In genomic region chr4:14620567-14621138, GRCh38 we compare ENCODE assay signal across 29 cellular contexts.
"Had no signal": no experiment of that assay in that cellular context is flagged by ENCODE, and none has a peak within 500 bp of the region (broad histone marks: within the 10 kb centered on the region; RNA-seq: fewer than 3 reads in every experiment).

No MANE protein-coding gene starts in this region.

- H3K4me1 ChIP-seq: breast epithelium, colonic mucosa, pancreas, prostate gland had no signal

- H3K36me3 ChIP-seq: breast epithelium, colonic mucosa, gastroesophageal sphincter, pancreas, prostate gland, sigmoid colon, thoracic aorta had no signal

- DNase-seq: activated B cell treated with CpG ODN at 0.5 μM for 24 hours; activated CD4-positive, alpha-beta T cell treated with anti-CD3 and anti-CD28 coated beads, Interleukin-2, amount 50 U/mL, for 1 hour; activated CD8-positive, alpha-beta memory T cell treated with anti-CD3 and anti-CD28 coated beads, Interleukin-2, amount 10 ng/mL, durations not matched to agents 7 days and 5 days; activated CD8-positive, alpha-beta T cell treated with anti-CD3 and anti-CD28 coated beads, Interleukin-2, amount 10 ng/mL, durations not matched to agents 7 days and 5 days; activated naive CD4-positive, alpha-beta T cell; activated T-cell treated with anti-CD3 and anti-CD28 coated beads for 4 hours; activated T-cell treated with anti-CD3 and anti-CD28 coated beads, Interleukin-2, amount 50 U/mL, for 72 hours; colonic mucosa; effector memory CD8-positive, alpha-beta T cell; islet precursor cell; midbrain; naive thymus-derived CD4-positive, alpha-beta T cell; nucleus accumbens; pancreas; retina; sigmoid colon; small intestine; stimulated activated CD4-positive, alpha-beta T cell treated with anti-CD3 and anti-CD28 coated beads, Interleukin-4, amount 100 ng/mL, for 24 hours; T-helper 17 cell; T1000; trophoblast cell had no signal

- H3K27me3 Mint-ChIP-seq: activated B cell treated with CpG ODN at 0.5 μM for 24 hours; activated CD8-positive, alpha-beta memory T cell treated with anti-CD3 and anti-CD28 coated beads, Interleukin-2, amount 10 ng/mL, durations not matched to agents 7 days and 5 days; effector memory CD8-positive, alpha-beta T cell; stimulated activated naive CD8-positive, alpha-beta T cell treated with anti-CD3 and anti-CD28 coated beads, Interleukin-15, Interleukin-2, amounts not matched to agents 100 ng/mL and 50 ng/mL, for 24 hours; T-helper 17 cell had no signal

- H3K27ac ChIP-seq: breast epithelium, colonic mucosa, hepatocyte, pancreas, prostate gland, sigmoid colon, thoracic aorta had no signal

- H3K4me1 Mint-ChIP-seq: activated B cell treated with CpG ODN at 0.5 μM for 24 hours; activated CD8-positive, alpha-beta memory T cell treated with anti-CD3 and anti-CD28 coated beads, Interleukin-2, amount 10 ng/mL, durations not matched to agents 7 days and 5 days; naive thymus-derived CD4-positive, alpha-beta T cell; stimulated activated effector memory CD8-positive, alpha-beta T cell treated with anti-CD3 and anti-CD28 coated beads, Interleukin-12 subunit alpha, Interleukin-12 subunit beta, amount 100 ng/mL, for 72 hours; T-helper 17 cell had no signal

- ATAC-seq: activated CD8-positive, alpha-beta memory T cell treated with anti-CD3 and anti-CD28 coated beads, Interleukin-2, amount 10 ng/mL, durations not matched to agents 7 days and 5 days; activated CD8-positive, alpha-beta T cell treated with anti-CD3 and anti-CD28 coated beads, Interleukin-2, amount 10 ng/mL, durations not matched to agents 7 days and 5 days; activated naive CD4-positive, alpha-beta T cell treated with anti-CD3 and anti-CD28 coated beads, Interleukin-2, amount 50 U/mL, for 72 hours; activated T-cell treated with anti-CD3 and anti-CD28 coated beads, Interleukin-2, amount 50 U/mL, for 72 hours; effector memory CD8-positive, alpha-beta T cell; gastroesophageal sphincter; naive thymus-derived CD4-positive, alpha-beta T cell; pancreas; stimulated activated effector memory CD8-positive, alpha-beta T cell treated with anti-CD3 and anti-CD28 coated beads, Interleukin-12 subunit alpha, Interleukin-12 subunit beta, amount 100 ng/mL, for 72 hours; T-helper 17 cell had no signal

- H3K27me3 ChIP-seq: breast epithelium, colonic mucosa, gastroesophageal sphincter, hepatocyte, pancreas, sigmoid colon had no signal

- H3K4me3 ChIP-seq: breast epithelium, colonic mucosa, gastroesophageal sphincter, hepatocyte, pancreas, prostate gland, sigmoid colon, thoracic aorta had no signal

- H3K4me3 Mint-ChIP-seq: activated B cell treated with CpG ODN at 0.5 μM for 24 hours; activated CD8-positive, alpha-beta memory T cell treated with anti-CD3 and anti-CD28 coated beads, Interleukin-2, amount 10 ng/mL, durations not matched to agents 7 days and 5 days; activated CD8-positive, alpha-beta T cell treated with anti-CD3 and anti-CD28 coated beads, Interleukin-2, amount 10 ng/mL, durations not matched to agents 7 days and 5 days; activated T-cell treated with anti-CD3 and anti-CD28 coated beads, Interleukin-2, amount 50 U/mL, for 72 hours; effector memory CD8-positive, alpha-beta T cell; naive thymus-derived CD4-positive, alpha-beta T cell; stimulated activated effector memory CD8-positive, alpha-beta T cell treated with anti-CD3 and anti-CD28 coated beads, Interleukin-12 subunit alpha, Interleukin-12 subunit beta, amount 100 ng/mL, for 72 hours; stimulated activated naive CD8-positive, alpha-beta T cell treated with anti-CD3 and anti-CD28 coated beads, Interleukin-15, Interleukin-2, amounts not matched to agents 100 ng/mL and 50 ng/mL, for 24 hours; T-helper 17 cell had no signal

- H3K36me3 Mint-ChIP-seq: activated CD8-positive, alpha-beta memory T cell treated with anti-CD3 and anti-CD28 coated beads, Interleukin-2, amount 10 ng/mL, durations not matched to agents 7 days and 5 days; activated naive CD4-positive, alpha-beta T cell treated with anti-CD3 and anti-CD28 coated beads, Interleukin-2, amount 50 U/mL, for 72 hours; naive thymus-derived CD4-positive, alpha-beta T cell; stimulated activated effector memory CD8-positive, alpha-beta T cell treated with anti-CD3 and anti-CD28 coated beads, Interleukin-12 subunit alpha, Interleukin-12 subunit beta, amount 100 ng/mL, for 72 hours had no signal

- H3K9me3 Mint-ChIP-seq: activated T-cell treated with anti-CD3 and anti-CD28 coated beads, Interleukin-2, amount 50 U/mL, for 72 hours; effector memory CD8-positive, alpha-beta T cell had no signal

- H3K9me3 ChIP-seq: breast epithelium, colonic mucosa, gastroesophageal sphincter, pancreas, prostate gland, sigmoid colon, thoracic aorta had no signal

- H3K27ac Mint-ChIP-seq: activated B cell treated with CpG ODN at 0.5 μM for 24 hours; activated CD8-positive, alpha-beta memory T cell treated with anti-CD3 and anti-CD28 coated beads, Interleukin-2, amount 10 ng/mL, durations not matched to agents 7 days and 5 days; activated CD8-positive, alpha-beta T cell treated with anti-CD3 and anti-CD28 coated beads, Interleukin-2, amount 10 ng/mL, durations not matched to agents 7 days and 5 days; activated naive CD4-positive, alpha-beta T cell treated with anti-CD3 and anti-CD28 coated beads, Interleukin-2, amount 50 U/mL, for 72 hours; activated T-cell treated with anti-CD3 and anti-CD28 coated beads, Interleukin-2, amount 50 U/mL, for 72 hours; effector memory CD8-positive, alpha-beta T cell; naive thymus-derived CD4-positive, alpha-beta T cell; stimulated activated effector memory CD8-positive, alpha-beta T cell treated with anti-CD3 and anti-CD28 coated beads, Interleukin-12 subunit alpha, Interleukin-12 subunit beta, amount 100 ng/mL, for 72 hours; stimulated activated naive CD8-positive, alpha-beta T cell treated with anti-CD3 and anti-CD28 coated beads, Interleukin-15, Interleukin-2, amounts not matched to agents 100 ng/mL and 50 ng/mL, for 24 hours; T-helper 17 cell had no signal
